In genomic region chr2:230071421-230071820, GRCh38 we compare ENCODE assay signal across 35 cellular contexts. TPM values are rescaled to one million over a fixed set of nuclear protein-coding genes. Genes with fewer than 3 reads are reported as not detected.
DNase-seq lines count a peak whose midpoint lies in the region; ATAC-seq, FAIRE-seq and TF ChIP-seq lines count a peak whose summit lies in the region.
"Had no signal": no experiment of that assay in that cellular context is flagged by ENCODE, and none has a peak within 500 bp of the region (broad histone marks: within the 10 kb centered on the region; RNA-seq: fewer than 3 reads in every experiment).

No MANE protein-coding gene starts in this region.

- FAIRE-seq in HepG2 (lab: Jason Lieb, UNC): no peak
- FAIRE-seq: A204.1, A549, D721Med had no signal

- H3K27me3 ChIP-seq in liver (ENCODE audit: control insufficient read depth in 4 of 4, insufficient read depth in 4 of 4, low read length in 3 of 4): no peaks in the 10 kb centered on the region
- peaks cover 4 to 29% of the 10 kb centered on the region in 2 experiments for H3K27me3 ChIP-seq in HepG2 (ENCODE audit: control insufficient read depth in 1 of 2, insufficient read depth in 2 of 2, low read length in 2 of 2)
- H3K27me3 ChIP-seq in right lobe of liver: no peaks in the 10 kb centered on the region

- TF ChIP-seq EP300 in HepG2 (IDR thresholded peaks at IDR 0.05; ENCODE audit: low read depth in 2 of 2, low read length in 2 of 2): no peak
- no peak for TF ChIP-seq EP300 in HepG2 (CRISPR knock-in tag; IDR thresholded peaks at IDR 0.05; ENCODE audit: borderline replicate concordance)

- H3K27me3 Mint-ChIP-seq in CD14-positive monocyte (ENCODE audit: low read depth in 3 of 3): peaks cover 21 to 32% (median 24%) of the 10 kb centered on the region in 3 donors

- no peak overlapping the region for H3K27ac Mint-ChIP-seq in CD14-positive monocyte
- H3K27ac Mint-ChIP-seq: B cell; CD4-positive, alpha-beta memory T cell; CD4-positive, alpha-beta T cell; CD4-positive, CD25-positive, alpha-beta regulatory T cell; CD8-positive, alpha-beta T cell had no signal

- no peak overlapping the region for H3K4me3 Mint-ChIP-seq in CD14-positive monocyte
- H3K4me3 Mint-ChIP-seq: B cell; CD4-positive, alpha-beta T cell; CD4-positive, CD25-positive, alpha-beta regulatory T cell; CD8-positive, alpha-beta T cell had no signal

- BruUV-seq in HepG2 (replicated peaks; lab: Mats Ljungman, UMichigan): no TSS peak

- no peaks in the 10 kb centered on the region for H3K79me2 ChIP-seq in HepG2 (ENCODE audit: insufficient read depth, low read length)

- peaks cover 2 to 60% (median 32%) of the 10 kb centered on the region in 4 donors for H3K4me1 ChIP-seq in liver (ENCODE audit: control insufficient read depth in 4 of 4, insufficient read depth in 4 of 4, low read length in 3 of 4)
- peaks cover 26% of the 10 kb centered on the region for H3K4me1 ChIP-seq in HepG2 (ENCODE audit: insufficient read depth, low read length)
- H3K4me1 ChIP-seq in right lobe of liver: peaks cover 0 to 8% (median 3%) of the 10 kb centered on the region in 4 donors
- H3K4me1 ChIP-seq: A549, BE2C, Caco-2 had no signal

- ATAC-seq in HepG2 (no peak), left lobe of liver (peak; percentile 71), right lobe of liver (peak; percentile 46 to 65 (median 54)), GM18873 (IDR thresholded peaks at IDR 0.05; ENCODE audit: low FRiP score, unreplicated experiment) (no peak)
- ATAC-seq: A549; CD8-positive, alpha-beta T cell had no signal

- H3K27ac ChIP-seq in liver (ENCODE audit: low read depth in 1 of 2, low read length in 2 of 2): peak overlapping the region; percentile 20 to 39
- no peak overlapping the region for H3K27ac ChIP-seq in HepG2 (ENCODE audit: extremely low read length, insufficient read depth, low read length)
- no peak overlapping the region for H3K27ac ChIP-seq in right lobe of liver
- H3K27ac ChIP-seq: 22Rv1; A549; BLaER1; BLaER1 treated with 17β-estradiol and CSF1 and Interleukin-3, amounts not matched to agents 10 nM and 100 nM; C4-2B had no signal

- intact Hi-C loops in HepG2 (cut with micrococcal nuclease; ENCODE audit: unreplicated experiment) (no loop called here), right lobe of liver (cut with DNase I) (no loop called here), CD14-positive monocyte (cut with micrococcal nuclease) (no loop called here)

- TF ChIP-seq CTCF in liver (IDR thresholded peaks at IDR 0.05; ENCODE audit: low read depth, low read length, missing input control) (no peak), HepG2 (CRISPR knock-in tag; IDR thresholded peaks at IDR 0.05) (no peak), right lobe of liver (IDR thresholded peaks at IDR 0.05) (no peak), CD14-positive monocyte (IDR thresholded peaks at IDR 0.05) (no peak)

- TF ChIP-seq POLR2A in HepG2 (IDR thresholded peaks at IDR 0.05; ENCODE audit: insufficient read depth in 1 of 2, low read depth in 2 of 2, low read length in 2 of 2) (no peak), right lobe of liver (IDR thresholded peaks at IDR 0.05) (no peak)

- H3K4me3 ChIP-seq in liver (ENCODE audit: low read depth in 1 of 3, low read length in 3 of 3) (no peak overlapping the region), HepG2 (replicated peaks in 1 of 3; ENCODE audit: insufficient read depth in 1 of 3, low read depth in 2 of 3, low read length in 3 of 3) (no peak overlapping the region), right lobe of liver (no peak overlapping the region)
- H3K4me3 ChIP-seq: A549; BLaER1; BLaER1 treated with 17β-estradiol and CSF1 and Interleukin-3, amounts not matched to agents 10 nM and 100 nM had no signal

- peaks cover 2 to 12% (median 3%) of the 10 kb centered on the region in 7 donors for H3K9me3 Mint-ChIP-seq in CD14-positive monocyte
- H3K9me3 Mint-ChIP-seq: CD4-positive, alpha-beta T cell; CD8-positive, alpha-beta memory T cell; CD8-positive, alpha-beta T cell had no signal

- no peaks in the 10 kb centered on the region for H4K20me1 ChIP-seq in HepG2 (ENCODE audit: insufficient read depth, low read length)
- H4K20me1 ChIP-seq: BLaER1; BLaER1 treated with 17β-estradiol and CSF1 and Interleukin-3, amounts not matched to agents 10 nM and 100 nM had no signal

- H3K9me3 ChIP-seq in liver (ENCODE audit: control insufficient read depth in 4 of 4, low read length in 3 of 4): no peaks in the 10 kb centered on the region
- no peaks in the 10 kb centered on the region for H3K9me3 ChIP-seq in HepG2 (ENCODE audit: low read length)
- no peaks in the 10 kb centered on the region for H3K9me3 ChIP-seq in right lobe of liver
- H3K9me3 ChIP-seq: A549; BLaER1; BLaER1 treated with 17β-estradiol and CSF1 and Interleukin-3, amounts not matched to agents 10 nM and 100 nM; Caco-2 had no signal

- H3K36me3 ChIP-seq in liver (ENCODE audit: control insufficient read depth in 4 of 4, insufficient read depth in 3 of 4, low read depth in 1 of 4, low read length in 3 of 4): no peaks in the 10 kb centered on the region
- no peaks in the 10 kb centered on the region for H3K36me3 ChIP-seq in HepG2 (replicated peaks in 1 of 2; ENCODE audit: control insufficient read depth in 1 of 2, insufficient read depth in 2 of 2, low read length in 2 of 2)
- no peaks in the 10 kb centered on the region for H3K36me3 ChIP-seq in right lobe of liver
- H3K36me3 ChIP-seq: BE2C; BLaER1; BLaER1 treated with 17β-estradiol and CSF1 and Interleukin-3, amounts not matched to agents 10 nM and 100 nM had no signal

- WGBS in liver: 46% methylated on average over 7 of the region's 7 CpGs
- 34% methylated on average over 7 of the region's 7 CpGs for WGBS in HepG2 (ENCODE audit: low lambda C conversion rate)
- WGBS in right lobe of liver (ENCODE audit: insufficient coverage, low coverage, low lambda C conversion rate, missing lambda C conversion rate): 33% methylated on average over 7 of the region's 7 CpGs

- in situ Hi-C loops in HepG2 (cut with HindIII; ENCODE audit: extremely low pct_ligation_motif_present, low pct_unique_long_range_greater_than_20kb): no loop called here

- DNase-seq in HepG2 (ENCODE audit: low spot score): no peak
- peak; percentile 65 for DNase-seq in left lobe of liver (ENCODE audit: low spot score)
- peak in 1 of 3 donors; percentile 67 for DNase-seq in right lobe of liver
- no peak for DNase-seq in CD14-positive monocyte (ENCODE audit: low spot score)
- DNase-seq: 8988T; ACHN; AML-193; BE2C; C1 segment of cervical spinal cord; Caco-2; Calu3; CD4-positive, alpha-beta memory T cell; CD4-positive, alpha-beta T cell; CD4-positive, CD25-positive, alpha-beta regulatory T cell; CD8-positive, alpha-beta memory T cell; CD8-positive, alpha-beta T cell; COR-L47; DMS 273 treated with DMSO at 0.1 percent for 48 hours; DMS153; DMS53; DMS79; DMS79 treated with DMSO at 0.1 percent for 48 hours; DND-41; EL had no signal

- TF ChIP-seq RAD21 in liver (IDR thresholded peaks at IDR 0.05): no peak
- no peak for TF ChIP-seq RAD21 in HepG2 (CRISPR knock-in tag; IDR thresholded peaks at IDR 0.05)

- H2AFZ ChIP-seq in HepG2 (ENCODE audit: low read length): no peak overlapping the region

- POLR2A ChIA-PET in HepG2 (lab: Yijun Ruan, JAX): no interaction called here

- H3K9ac ChIP-seq in liver (ENCODE audit: low read depth in 1 of 2, low read length in 2 of 2): peak overlapping the region in 1 of 2 donors; percentile 14
- H3K9ac ChIP-seq in HepG2 (ENCODE audit: insufficient read depth, low read depth, low read length): no peak overlapping the region
- H3K9ac ChIP-seq: BLaER1; BLaER1 treated with 17β-estradiol and CSF1 and Interleukin-3, amounts not matched to agents 10 nM and 100 nM had no signal

- CTCF ChIA-PET in HepG2 (lab: Yijun Ruan, JAX; ENCODE audit: low intra/inter-chr PET ratio, low total read pairs): no interaction called here

- peaks cover 21% of the 10 kb centered on the region for H3K4me1 Mint-ChIP-seq in CD14-positive monocyte

- H3K4me2 ChIP-seq in HepG2 (ENCODE audit: low read depth, low read length): no peak overlapping the region
- H3K4me2 ChIP-seq: A549; BLaER1; BLaER1 treated with 17β-estradiol and CSF1 and Interleukin-3, amounts not matched to agents 10 nM and 100 nM had no signal

- H3K36me3 Mint-ChIP-seq in CD14-positive monocyte: peaks cover 0 to 1% of the 10 kb centered on the region in 2 donors

TF ChIP-seq in liver, 16 proteins besides CTCF, POLR2A, EP300 and RAD21 (continues in another document):
- peak; percentile 78 for TF ChIP-seq SP1 (IDR thresholded peaks at IDR 0.05)
- peak; percentile 33 for TF ChIP-seq FOXA2 (IDR thresholded peaks at IDR 0.05)
- TF ChIP-seq RXRA (IDR thresholded peaks at IDR 0.05): peak; percentile 87
- TF ChIP-seq YY1 (IDR thresholded peaks at IDR 0.05): peak; percentile 28

TF ChIP-seq in HepG2, 621 proteins besides CTCF, POLR2A, EP300 and RAD21 (continues in another document):
- TF ChIP-seq ZNF619 (CRISPR knock-in tag; IDR thresholded peaks at IDR 0.05) (no peak), ZNF766 (CRISPR knock-in tag; IDR thresholded peaks at IDR 0.05; ENCODE audit: borderline replicate concordance) (no peak)

RNA-seq across cellular contexts. Expression of gene SLC16A14, which starts 2.7 kb away (rescaled TPM):
- total RNA-seq in liver (1 to 10 TPM in 1 of 2 donors, under 1 TPM in 1; 0.79 to 3.7 TPM), HepG2 (2016; rRNA removed; fragmentation: Illumina TruSeq; extraction: Trizol) (not detected in 2 replicates), left lobe of liver (1.6 TPM), right lobe of liver (1 to 10 TPM in 1 of 6 experiments, under 1 TPM in 5; 0.14 to 2.1 (median 0.60) TPM)
- polyA plus RNA-seq in liver (1 to 10 TPM in 1 of 2 donors, under 1 TPM in 1; 0.28 to 1.4 TPM), HepG2 (2011; rRNA removed) (0.04 and 0.05 TPM in 2 replicates), CD14-positive monocyte (not detected)
- total RNA-seq in HepG2 (2016; cell fraction: cytosol; rRNA removed; fragmentation: Illumina TruSeq; extraction: Trizol; ENCODE audit: low read depth): not detected in 2 replicates
- not detected in 2 replicates for total RNA-seq in HepG2 (2016; cell fraction: insoluble cytoplasmic fraction; rRNA removed; fragmentation: Illumina TruSeq; extraction: Trizol)
- not detected in 2 replicates for total RNA-seq in HepG2 (2016; cell fraction: membrane; rRNA removed; fragmentation: Illumina TruSeq; extraction: Trizol)
- not detected in 2 replicates for total RNA-seq in HepG2 (2016; cell fraction: nucleus; rRNA removed; fragmentation: Illumina TruSeq; extraction: Trizol)
- polyA plus RNA-seq in HepG2 (2011; cell fraction: cytosol; rRNA removed): not detected in 2 replicates
- not detected in 2 replicates for polyA plus RNA-seq in HepG2 (2011; cell fraction: nucleus; rRNA removed)
- not detected in 2 replicates for polyA plus RNA-seq in HepG2 (2012)
- polyA plus RNA-seq in HepG2 (2016; cell fraction: cytosol; fragmentation: Illumina TruSeq; extraction: Trizol; ENCODE audit: low read depth): not detected in 2 replicates
- polyA plus RNA-seq in HepG2 (2016; cell fraction: insoluble cytoplasmic fraction; fragmentation: Illumina TruSeq; extraction: Trizol; ENCODE audit: low read depth): not detected in 2 replicates
- polyA plus RNA-seq in HepG2 (2016; cell fraction: membrane; fragmentation: Illumina TruSeq; extraction: Trizol; ENCODE audit: low read depth): not detected in 2 replicates
- polyA plus RNA-seq in HepG2 (2016; cell fraction: nucleus; fragmentation: Illumina TruSeq; extraction: Trizol; ENCODE audit: insufficient read depth, low read depth): not detected in 2 replicates
- 1.4 TPM in 1 of 2 replicates, not detected in the other for polyA minus RNA-seq in HepG2 (2011; rRNA and poly(A)+ RNA removed; ENCODE audit: low replicate concordance)
- not detected in 2 replicates for polyA minus RNA-seq in HepG2 (2011; cell fraction: cytosol; rRNA and poly(A)+ RNA removed)
- polyA minus RNA-seq in HepG2 (2011; cell fraction: nucleus; rRNA and poly(A)+ RNA removed): not detected in 2 replicates
- total RNA-seq: A172; Caco-2; CD4-positive, CD25-positive, alpha-beta regulatory T cell had no signal

Comparison
In these comparisons a context has a peak if more than half of its experiments do, and no peak if none do; other contexts are left out.
1. H3K27ac ChIP-seq: peak in liver (2 of 2); none in HepG2 (single experiment) and right lobe of liver (0 of 3).
2. ATAC-seq: peak in left lobe of liver (single experiment) and right lobe of liver (4 of 4); none in HepG2 (single experiment) and GM18873 (single experiment).